ENCODE assay signal across 1 cellular context in the genomic region with DNA sequence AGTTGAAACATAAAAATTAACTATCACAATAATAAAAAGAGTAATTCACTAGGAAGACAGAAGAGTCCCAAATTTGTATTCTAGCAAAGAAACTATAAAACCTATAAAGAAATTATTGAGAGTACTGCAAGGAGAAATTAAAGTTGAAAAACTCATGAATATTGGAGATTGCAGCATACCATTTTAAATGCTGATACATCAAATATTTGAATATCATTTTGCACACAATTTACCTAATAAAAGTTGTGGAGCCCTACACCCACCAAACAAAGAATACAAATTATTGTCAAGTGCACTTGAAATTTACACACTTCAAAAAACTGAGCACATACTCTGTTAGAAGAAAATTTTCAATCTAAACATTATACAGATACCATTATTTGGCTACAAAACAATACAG.
TF ChIP-seq lines count a peak whose summit lies in the region.

No MANE protein-coding gene starts in this region.

TF ChIP-seq in HepG2, 621 proteins besides CTCF, POLR2A, EP300 and RAD21 (continued from another document):
- TF ChIP-seq, protein P1, sequence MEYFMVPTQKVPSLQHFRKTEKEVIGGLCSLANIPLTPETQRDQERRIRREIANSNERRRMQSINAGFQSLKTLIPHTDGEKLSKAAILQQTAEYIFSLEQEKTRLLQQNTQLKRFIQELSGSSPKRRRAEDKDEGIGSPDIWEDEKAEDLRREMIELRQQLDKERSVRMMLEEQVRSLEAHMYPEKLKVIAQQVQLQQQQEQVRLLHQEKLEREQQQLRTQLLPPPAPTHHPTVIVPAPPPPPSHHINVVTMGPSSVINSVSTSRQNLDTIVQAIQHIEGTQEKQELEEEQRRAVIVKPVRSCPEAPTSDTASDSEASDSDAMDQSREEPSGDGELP (IDR thresholded peaks at IDR 0.05; ENCODE audit: borderline replicate concordance, low read depth) = no peak
- TF ChIP-seq TEAD2 (CRISPR knock-in tag; IDR thresholded peaks at IDR 0.05) = no peak
- TF ChIP-seq ZFYVE20 (CRISPR knock-in tag; IDR thresholded peaks at IDR 0.05; ENCODE audit: borderline replicate concordance, low read depth) = no peak
- TF ChIP-seq, protein P2, sequence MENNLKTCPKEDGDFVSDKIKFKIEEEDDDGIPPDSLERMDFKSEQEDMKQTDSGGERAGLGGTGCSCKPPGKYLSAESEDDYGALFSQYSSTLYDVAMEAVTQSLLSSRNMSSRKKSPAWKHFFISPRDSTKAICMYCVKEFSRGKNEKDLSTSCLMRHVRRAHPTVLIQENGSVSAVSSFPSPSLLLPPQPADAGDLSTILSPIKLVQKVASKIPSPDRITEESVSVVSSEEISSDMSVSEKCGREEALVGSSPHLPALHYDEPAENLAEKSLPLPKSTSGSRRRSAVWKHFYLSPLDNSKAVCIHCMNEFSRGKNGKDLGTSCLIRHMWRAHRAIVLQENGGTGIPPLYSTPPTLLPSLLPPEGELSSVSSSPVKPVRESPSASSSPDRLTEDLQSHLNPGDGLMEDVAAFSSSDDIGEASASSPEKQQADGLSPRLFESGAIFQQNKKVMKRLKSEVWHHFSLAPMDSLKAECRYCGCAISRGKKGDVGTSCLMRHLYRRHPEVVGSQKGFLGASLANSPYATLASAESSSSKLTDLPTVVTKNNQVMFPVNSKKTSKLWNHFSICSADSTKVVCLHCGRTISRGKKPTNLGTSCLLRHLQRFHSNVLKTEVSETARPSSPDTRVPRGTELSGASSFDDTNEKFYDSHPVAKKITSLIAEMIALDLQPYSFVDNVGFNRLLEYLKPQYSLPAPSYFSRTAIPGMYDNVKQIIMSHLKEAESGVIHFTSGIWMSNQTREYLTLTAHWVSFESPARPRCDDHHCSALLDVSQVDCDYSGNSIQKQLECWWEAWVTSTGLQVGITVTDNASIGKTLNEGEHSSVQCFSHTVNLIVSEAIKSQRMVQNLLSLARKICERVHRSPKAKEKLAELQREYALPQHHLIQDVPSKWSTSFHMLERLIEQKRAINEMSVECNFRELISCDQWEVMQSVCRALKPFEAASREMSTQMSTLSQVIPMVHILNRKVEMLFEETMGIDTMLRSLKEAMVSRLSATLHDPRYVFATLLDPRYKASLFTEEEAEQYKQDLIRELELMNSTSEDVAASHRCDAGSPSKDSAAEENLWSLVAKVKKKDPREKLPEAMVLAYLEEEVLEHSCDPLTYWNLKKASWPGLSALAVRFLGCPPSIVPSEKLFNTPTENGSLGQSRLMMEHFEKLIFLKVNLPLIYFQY (CRISPR knock-in tag; IDR thresholded peaks at IDR 0.05; ENCODE audit: borderline replicate concordance) = no peak
- TF ChIP-seq ZNF460 (CRISPR knock-in tag; IDR thresholded peaks at IDR 0.05; ENCODE audit: borderline replicate concordance) = no peak
- TF ChIP-seq MAFK (conservative IDR thresholded peaks at IDR 0.05 in 1 of 2, IDR thresholded peaks at IDR 0.05 in 1 of 2; ENCODE audit: low read length in 2 of 2) = peak; percentile 86 to 95
- TF ChIP-seq ZNF549 (CRISPR knock-in tag; IDR thresholded peaks at IDR 0.05) = no peak
- no peak for TF ChIP-seq FOSL1 (CRISPR knock-in tag; IDR thresholded peaks at IDR 0.05; ENCODE audit: borderline replicate concordance)
- no peak for TF ChIP-seq SALL1 (CRISPR knock-in tag; IDR thresholded peaks at IDR 0.05)
- TF ChIP-seq MAFF (IDR thresholded peaks at IDR 0.05; ENCODE audit: low read depth, low read length) = peak; percentile 88
TF ChIP-seq in HepG2: peak in this region for 2.
